26 cellular contexts compared by ENCODE assay signal in the genomic region with DNA sequence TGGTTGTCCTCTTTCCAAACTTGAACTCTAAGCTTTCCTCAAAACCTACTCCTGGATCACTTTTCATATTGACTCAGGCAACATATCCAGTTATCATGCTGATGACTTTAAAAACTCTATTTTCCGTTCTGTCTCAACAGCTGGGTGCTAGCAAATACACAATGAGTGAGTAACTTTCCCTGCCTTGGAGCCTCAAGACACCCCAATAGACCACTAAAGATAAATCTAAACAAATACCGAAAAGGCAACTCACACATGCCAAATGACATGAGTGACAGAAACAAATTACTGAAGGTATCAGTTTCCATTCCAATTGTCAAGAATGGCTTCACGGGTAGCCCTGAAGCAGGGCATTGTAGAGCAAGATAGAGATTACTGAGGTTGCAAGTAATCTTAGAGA.
"Had no signal": no experiment of that assay in that cellular context is flagged by ENCODE, and none has a peak within 500 bp of the region (broad histone marks: within the 10 kb centered on the region; RNA-seq: fewer than 3 reads in every experiment).

No MANE protein-coding gene starts in this region.

- H3K9me3 Mint-ChIP-seq: natural killer cell; neural crest cell; stimulated activated memory B cell treated with anti-CD40 and anti-IgM and Interleukin-4, amounts not matched to agents 10 μg/mL and 1 μg/mL and 100 μg/mL, for 72 hours had no signal

- H3K4me1 Mint-ChIP-seq: neural crest cell had no signal

- H3K4me3 Mint-ChIP-seq: natural killer cell; neural crest cell; stimulated activated memory B cell treated with anti-CD40 and anti-IgM and Interleukin-4, amounts not matched to agents 10 μg/mL and 1 μg/mL and 100 μg/mL, for 72 hours had no signal

- H3K4me1 ChIP-seq: esophagus muscularis mucosa, foreskin keratinocyte, lower lobe of right lung, right atrium auricular region, testis, tibial artery, upper lobe of left lung had no signal

- H3K27ac ChIP-seq: coronary artery, esophagus muscularis mucosa, foreskin keratinocyte, heart right ventricle, lower lobe of right lung, neutrophil, parathyroid adenoma, right atrium auricular region, testis, tibial artery, upper lobe of left lung had no signal

- H3K9ac ChIP-seq: parathyroid adenoma had no signal

- H3K27me3 ChIP-seq: esophagus muscularis mucosa, foreskin keratinocyte, heart right ventricle, neutrophil, right atrium auricular region, testis, tibial artery, upper lobe of left lung had no signal

- H3K27ac Mint-ChIP-seq: stimulated activated memory B cell treated with anti-CD40 and anti-IgM and Interleukin-4, amounts not matched to agents 10 μg/mL and 1 μg/mL and 100 μg/mL, for 72 hours had no signal

- H3K4me3 ChIP-seq: coronary artery, esophagus muscularis mucosa, heart right ventricle, lower lobe of right lung, right atrium auricular region, testis, tibial artery, upper lobe of left lung had no signal

- H3K36me3 Mint-ChIP-seq: natural killer cell had no signal

- H3K9me3 ChIP-seq: esophagus muscularis mucosa, heart right ventricle, lower lobe of right lung, neutrophil, right atrium auricular region, testis, tibial artery, upper lobe of left lung had no signal

- ATAC-seq: foreskin keratinocyte; heart right ventricle; left colon; left ventricle myocardium superior; lower lobe of right lung; natural killer cell; sciatic nerve; stimulated activated memory B cell treated with anti-CD40 and anti-IgM and Interleukin-4, amounts not matched to agents 10 μg/mL and 1 μg/mL and 100 μg/mL, for 72 hours; stimulated activated naive CD8-positive, alpha-beta T cell treated with anti-CD3 and anti-CD28 coated beads, Interleukin-15, Interleukin-2, amounts not matched to agents 100 U/mL and 50 U/mL, for 24 hours had no signal

- H3K27me3 Mint-ChIP-seq: progenitor cell of endocrine pancreas; stimulated activated memory B cell treated with anti-CD40 and anti-IgM and Interleukin-4, amounts not matched to agents 10 μg/mL and 1 μg/mL and 100 μg/mL, for 72 hours had no signal

- DNase-seq: dermis blood vessel endothelial cell; effector memory CD4-positive, alpha-beta T cell; foreskin keratinocyte; glutamatergic neuron; heart right ventricle; hippocampal formation; left colon; left ventricle myocardium superior; lower lobe of right lung; natural killer cell; stimulated activated CD4-positive, alpha-beta T cell treated with anti-CD3 and anti-CD28 coated beads, Interleukin-2, amount 100 ng/mL, for 24 hours; stimulated activated CD4-positive, alpha-beta T cell treated with anti-CD3 and anti-CD28 coated beads, Interleukin-4, amount 100 ng/mL, for 24 hours; stimulated activated naive CD8-positive, alpha-beta T cell treated with anti-CD3 and anti-CD28 coated beads, Interleukin-15, Interleukin-2, amounts not matched to agents 100 U/mL and 50 U/mL, for 24 hours; substantia nigra; testis; tibial artery; upper lobe of left lung had no signal

- H2AFZ ChIP-seq: parathyroid adenoma had no signal
